In the genomic region with DNA sequence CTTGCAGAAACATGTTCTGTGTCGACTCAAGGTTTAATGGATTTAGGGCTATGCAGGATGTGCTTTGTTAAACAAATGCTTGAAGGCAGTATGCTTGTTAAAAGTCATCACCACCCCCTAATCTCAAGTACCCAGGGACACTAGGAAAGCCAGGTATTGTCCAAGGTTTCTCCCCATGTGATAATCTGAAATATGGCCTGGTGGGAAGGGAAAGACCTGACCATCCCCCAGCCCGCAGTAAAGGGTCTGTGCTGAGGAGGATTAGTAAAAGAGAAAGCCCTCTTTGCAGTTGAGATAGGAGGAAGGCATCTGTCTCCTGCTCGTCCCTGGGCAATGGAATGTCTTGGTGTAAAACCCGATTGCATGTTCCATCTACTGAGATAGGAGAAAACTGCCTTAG, we compare ENCODE assay signal across 6 cellular contexts.
DNase-seq lines count a peak whose midpoint lies in the region; ATAC-seq, FAIRE-seq and TF ChIP-seq lines count a peak whose summit lies in the region.
"Not testable (repeated sequence)": the region's sequence is repeated elsewhere in the genome, so short reads cannot be mapped to it uniquely, and the experiment has no call there.

No MANE protein-coding gene starts in this region.

- H3K27me3 Mint-ChIP-seq in WTC11 (ENCODE audit: low read depth), result peaks cover 20% of the 10 kb centered on the region

- H3K9ac ChIP-seq in HUES48 (ENCODE audit: low read depth, low read length); keratinocyte (ENCODE audit: control insufficient read depth, extremely low read depth, insufficient read depth, low read length): not testable (repeated sequence)

- H3K4me3 Mint-ChIP-seq in WTC11, result not testable (repeated sequence)

- CTCF ChIA-PET in WTC11 (lab: Charles Lee), result not testable (repeated sequence)

- FAIRE-seq in keratinocyte (lab: Jason Lieb, UNC), result not testable (repeated sequence)

- POLR2A ChIA-PET in WTC11 (lab: Charles Lee), result not testable (repeated sequence)

- not testable (repeated sequence) for H3K4me3 ChIP-seq in HUES48 (ENCODE audit: low read depth, low read length); epithelial cell of esophagus (ENCODE audit: low read length); keratinocyte (ENCODE audit: control insufficient read depth in 2 of 3, extremely low read depth in 1 of 3, insufficient read depth in 2 of 3, low read depth in 1 of 3, low read length in 3 of 3)

- not testable (repeated sequence) for H3K79me2 ChIP-seq in keratinocyte (ENCODE audit: control insufficient read depth, insufficient read depth, low read length)

- dilution Hi-C loops in keratinocyte (cut with MboI; ENCODE audit: extremely low pct_ligation_motif_present, low sequenced_read_pairs), result not testable (repeated sequence)

- DNase-seq in ELF-1 (ENCODE audit: low read depth, low spot score) (peak; percentile 75), NCI-H82 (lab: John Stamatoyannopoulos, UW) (peak; percentile 78), epithelial cell of esophagus (ENCODE audit: low read depth) (peak; percentile 43)
- DNase-seq in WTC11 (ENCODE audit: low spot score); keratinocyte (ENCODE audit: low read depth, low spot score): not testable (repeated sequence)

- peak overlapping the region; percentile 36 for H2AFZ ChIP-seq in keratinocyte (ENCODE audit: control insufficient read depth, low read length)

- not testable (repeated sequence) for H3K36me3 ChIP-seq in HUES48 (ENCODE audit: control insufficient read depth, insufficient read depth, low read length); keratinocyte (ENCODE audit: control insufficient read depth in 2 of 2, extremely low read depth in 1 of 2, insufficient read depth in 2 of 2, low read length in 2 of 2)

- ATAC-seq in WTC11, result peak; percentile 32

- not testable (repeated sequence) for H3K9me1 ChIP-seq in keratinocyte (ENCODE audit: control insufficient read depth, extremely low read depth, insufficient read depth, low read length)

- H3K4me1 ChIP-seq in HUES48 (ENCODE audit: control insufficient read depth, insufficient read depth, low read length), result peaks cover 33% of the 10 kb centered on the region
- H3K4me1 ChIP-seq in keratinocyte (ENCODE audit: control insufficient read depth, extremely low read depth, insufficient read depth, low read length), result not testable (repeated sequence)

- peaks cover 64% of the 10 kb centered on the region for H3K4me1 Mint-ChIP-seq in WTC11

- not testable (repeated sequence) for TF ChIP-seq CTCF in WTC11 (IDR thresholded peaks at IDR 0.05); epithelial cell of esophagus (IDR thresholded peaks at IDR 0.05; ENCODE audit: insufficient read depth, low read depth, low read length, missing control alignments); keratinocyte (optimal IDR thresholded peaks at IDR 0.05 in 1 of 3, IDR thresholded peaks at IDR 0.05 in 1 of 3, conservative IDR thresholded peaks at IDR 0.05 in 1 of 3; ENCODE audit: extremely low read depth in 1 of 3, insufficient read depth in 2 of 3, low read length in 3 of 3)

- peaks cover 10% of the 10 kb centered on the region for H3K36me3 Mint-ChIP-seq in WTC11

- H3K27me3 ChIP-seq in HUES48 (ENCODE audit: control insufficient read depth, insufficient read depth, low read length); keratinocyte (ENCODE audit: control insufficient read depth, extremely low read depth, insufficient read depth, low read length): not testable (repeated sequence)

- H3K27ac Mint-ChIP-seq in WTC11, result peak overlapping the region; percentile 22; the same call in 1 of the 2 replicates

- peak overlapping the region; percentile 71 for H3K27ac ChIP-seq in HUES48 (ENCODE audit: low read depth, low read length)
- H3K27ac ChIP-seq in keratinocyte (ENCODE audit: control insufficient read depth, insufficient read depth, low read length), result not testable (repeated sequence)

- not testable (repeated sequence) for H3K4me2 ChIP-seq in keratinocyte (ENCODE audit: control insufficient read depth, extremely low read depth, insufficient read depth, low read depth, low read length)

- not testable (repeated sequence) for H4K20me1 ChIP-seq in keratinocyte (ENCODE audit: control insufficient read depth, extremely low read depth, insufficient read depth, low read length)

- H3K9me3 ChIP-seq in HUES48 (ENCODE audit: control insufficient read depth, insufficient read depth, low read length), result peaks cover 12% of the 10 kb centered on the region; the same call in 1 of the 2 replicates
- not testable (repeated sequence) for H3K9me3 ChIP-seq in keratinocyte (ENCODE audit: control insufficient read depth, low read depth, low read length)

- H3K9me3 Mint-ChIP-seq in WTC11, result peaks cover 15% of the 10 kb centered on the region; the same call in 1 of the 2 replicates
